ENCODE assay signal across 1 cellular context in the genomic region with DNA sequence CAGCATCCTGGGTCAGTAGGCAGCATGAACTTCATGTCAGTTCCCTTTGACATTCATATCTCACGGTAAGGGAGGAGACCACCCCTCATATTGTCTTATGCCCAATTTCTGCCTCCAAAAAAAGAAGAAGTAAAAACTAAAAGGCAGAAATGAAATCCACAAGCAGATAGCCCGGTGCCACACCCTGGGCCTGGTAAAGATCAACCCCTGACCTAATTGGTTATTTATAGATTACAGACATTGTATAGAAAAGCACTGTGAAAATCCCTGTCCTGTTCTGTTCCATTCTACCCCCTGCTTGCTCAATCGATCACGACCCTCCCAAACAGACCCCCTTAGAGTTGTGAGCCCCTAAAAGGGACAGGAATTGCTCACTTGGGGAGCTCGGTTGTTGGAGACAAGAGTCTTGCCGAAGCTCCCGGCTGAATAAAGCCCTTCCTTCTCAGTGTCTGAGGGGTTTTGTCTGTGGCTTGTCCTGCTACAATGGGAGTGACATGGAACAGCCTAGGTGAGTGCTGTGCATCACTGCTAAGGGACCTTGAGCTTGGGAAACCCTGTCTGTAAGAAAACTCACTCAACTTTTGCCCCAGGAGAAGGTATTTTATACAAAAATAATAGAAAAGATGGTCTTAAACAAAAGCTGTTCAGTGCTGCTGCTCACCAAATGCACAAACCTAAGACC.
TF ChIP-seq lines count a peak whose summit lies in the region.

No MANE protein-coding gene starts in this region.

TF ChIP-seq in IMR-90, 13 proteins besides CTCF, POLR2A, EP300 and RAD21:
- no peak for TF ChIP-seq MAZ (IDR thresholded peaks at IDR 0.05; ENCODE audit: borderline replicate concordance, low read depth, low read length)
- TF ChIP-seq CEBPB (IDR thresholded peaks at IDR 0.05; ENCODE audit: low read depth, low read length): no peak
- no peak for TF ChIP-seq FOS (IDR thresholded peaks at IDR 0.05; ENCODE audit: low read depth, low read length)
- TF ChIP-seq BHLHE40 (IDR thresholded peaks at IDR 0.05; ENCODE audit: low read depth, low read length): no peak
- TF ChIP-seq RFX5 (IDR thresholded peaks at IDR 0.05; ENCODE audit: low read depth, low read length): no peak
- no peak for TF ChIP-seq NFE2L2 (IDR thresholded peaks at IDR 0.05; ENCODE audit: low read depth, low read length)
- no peak for TF ChIP-seq SMC3 (IDR thresholded peaks at IDR 0.05; ENCODE audit: low read depth, low read length)
- no peak for TF ChIP-seq RCOR1 (IDR thresholded peaks at IDR 0.05; ENCODE audit: insufficient replicate concordance, low read length)
- TF ChIP-seq, protein P1, sequence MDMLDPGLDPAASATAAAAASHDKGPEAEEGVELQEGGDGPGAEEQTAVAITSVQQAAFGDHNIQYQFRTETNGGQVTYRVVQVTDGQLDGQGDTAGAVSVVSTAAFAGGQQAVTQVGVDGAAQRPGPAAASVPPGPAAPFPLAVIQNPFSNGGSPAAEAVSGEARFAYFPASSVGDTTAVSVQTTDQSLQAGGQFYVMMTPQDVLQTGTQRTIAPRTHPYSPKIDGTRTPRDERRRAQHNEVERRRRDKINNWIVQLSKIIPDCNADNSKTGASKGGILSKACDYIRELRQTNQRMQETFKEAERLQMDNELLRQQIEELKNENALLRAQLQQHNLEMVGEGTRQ (IDR thresholded peaks at IDR 0.05; ENCODE audit: low read depth, low read length): no peak
- no peak for TF ChIP-seq CHD1 (IDR thresholded peaks at IDR 0.05; ENCODE audit: low read depth, low read length)
- no peak for TF ChIP-seq MAFK (IDR thresholded peaks at IDR 0.05; ENCODE audit: low read depth, low read length)
- TF ChIP-seq MXI1 (IDR thresholded peaks at IDR 0.05; ENCODE audit: borderline replicate concordance, low read depth, low read length): no peak
- no peak for TF ChIP-seq ELK1 (IDR thresholded peaks at IDR 0.05; ENCODE audit: borderline replicate concordance, low read depth, low read length)
TF ChIP-seq in IMR-90: peak in this region for 0.
